In genomic region chr9:114681594-114682332, GRCh38 we compare ENCODE assay signal across 8 cellular contexts. TPM values are rescaled to one million over a fixed set of nuclear protein-coding genes. Genes with fewer than 3 reads are reported as not detected.
DNase-seq lines count a peak whose midpoint lies in the region; ATAC-seq and TF ChIP-seq lines count a peak whose summit lies in the region.

Gene TEX48 (minus strand): TSS chr9:114682192. CDS start chr9:114671723, 10,469 bp downstream.

- no peaks in the 10 kb centered on the region; the same call in 1 of the 2 replicates for H3K27me3 Mint-ChIP-seq in HFFc6 (ENCODE audit: insufficient read depth)
- peaks cover 2% of the 10 kb centered on the region for H3K27me3 Mint-ChIP-seq in activated naive CD8-positive, alpha-beta T cell

- H3K4me1 ChIP-seq in right cardiac atrium (ENCODE audit: control insufficient read depth, insufficient read depth, low read length): no peaks in the 10 kb centered on the region

- no peaks in the 10 kb centered on the region for H3K9me3 ChIP-seq in right cardiac atrium (ENCODE audit: control insufficient read depth, low read length)

- DNase-seq in HFFc6 (peak; percentile 74), NCI-H1092 (lab: John Stamatoyannopoulos, UW) (peak; percentile 34), SW480 (ENCODE audit: low spot score) (peak; percentile 85), right cardiac atrium (peak; percentile 45 to 68 (median 64)), coronary artery (ENCODE audit: low spot score) (no peak)
- DNase-seq in stimulated activated CD4-positive, alpha-beta T cell treated with anti-CD3 and anti-CD28 coated beads, Interleukin-12 subunit alpha, Interleukin-12 subunit beta, amount 100 ng/mL, for 24 hours (ENCODE audit: low read depth in 2 of 2): peak; percentile 65 to 78

- ATAC-seq in right cardiac atrium: peak; percentile 62 to 65

- H3K36me3 Mint-ChIP-seq in HFFc6 (ENCODE audit: low read depth): peaks cover under 1% of the 10 kb centered on the region
- H3K36me3 Mint-ChIP-seq in activated naive CD8-positive, alpha-beta T cell: peaks cover 2% of the 10 kb centered on the region

- WGBS in right cardiac atrium: 66% methylated on average over 8 of the region's 8 CpGs

- no peak within 1 kb of the TSS for H3K27ac Mint-ChIP-seq in HFFc6
- H3K27ac Mint-ChIP-seq in activated naive CD8-positive, alpha-beta T cell: peak within 1 kb of the TSS; percentile 88

- H3K4me3 Mint-ChIP-seq in HFFc6: no peak within 1 kb of the TSS
- no peak within 1 kb of the TSS for H3K4me3 Mint-ChIP-seq in activated naive CD8-positive, alpha-beta T cell

- H3K4me3 ChIP-seq in right cardiac atrium (ENCODE audit: low read length) (no peak within 1 kb of the TSS), coronary artery (no peak within 1 kb of the TSS)

- 0 out of 2 replicates have a peak, but pooled peaks cover under 1% of the 10 kb centered on the region for H3K9me3 Mint-ChIP-seq in HFFc6
- H3K9me3 Mint-ChIP-seq in activated naive CD8-positive, alpha-beta T cell (ENCODE audit: low read depth): no peaks in the 10 kb centered on the region

- intact Hi-C loops in right cardiac atrium (cut with DNase I): loop anchor here in 2 of 4 donors (10.0 kb wide), 1 partner anchor 333 kb away; no protein-coding TSS in a partner anchor

- no peaks in the 10 kb centered on the region for H3K27me3 ChIP-seq in right cardiac atrium (ENCODE audit: control insufficient read depth, insufficient read depth)

- H3K4me1 Mint-ChIP-seq in HFFc6 (ENCODE audit: low read depth): peaks cover 57% of the 10 kb centered on the region
- peaks cover 32% of the 10 kb centered on the region for H3K4me1 Mint-ChIP-seq in activated naive CD8-positive, alpha-beta T cell (ENCODE audit: low read depth)

- H3K27ac ChIP-seq in right cardiac atrium (ENCODE audit: low read length) (no peak within 1 kb of the TSS), coronary artery (no peak within 1 kb of the TSS)

- TF ChIP-seq CTCF in GM12872 (IDR thresholded peaks at IDR 0.05; ENCODE audit: insufficient read depth, low read depth, low read length) (peak; percentile 89), HFFc6 (IDR thresholded peaks at IDR 0.05) (peak; percentile 80), coronary artery (IDR thresholded peaks at IDR 0.05) (no peak)

RNA-seq across cellular contexts. Expression of gene TEX48, which starts in this region (rescaled TPM):
- total RNA-seq in HFFc6 (2021; fragmentation: NEBNext Ultra II Directional; extraction: Animal tissue kit (Norgen Biotek cat#: 25700)): not detected
- total RNA-seq in right cardiac atrium: not detected
- polyA plus RNA-seq in right cardiac atrium: not detected

Comparison
In these comparisons a context has a peak if more than half of its experiments do, and no peak if none do; other contexts are left out.
1. Peak in DNase-seq in HFFc6; RNA of the gene not detected or under 1 TPM.
2. Peak in DNase-seq and ATAC-seq in right cardiac atrium; RNA of the gene not detected or under 1 TPM.